12 cellular contexts compared by ENCODE assay signal in genomic region chr12:89999699-90000505, GRCh38.
DNase-seq lines count a peak whose midpoint lies in the region; ATAC-seq, FAIRE-seq and TF ChIP-seq lines count a peak whose summit lies in the region.
"Had no signal": no experiment of that assay in that cellular context is flagged by ENCODE, and none has a peak within 500 bp of the region (broad histone marks: within the 10 kb centered on the region; RNA-seq: fewer than 3 reads in every experiment).

No MANE protein-coding gene starts in this region.

- H2AFZ ChIP-seq in endothelial cell of umbilical vein (ENCODE audit: low read depth, low read length) = no peak overlapping the region

- POLR2A ChIA-PET in endothelial cell of umbilical vein (lab: Charles Lee) = no interaction called here

- FAIRE-seq in GM19239 (lab: Jason Lieb, UNC) (peak; percentile 4), endothelial cell of umbilical vein (lab: Jason Lieb, UNC) (peak; percentile 48), RCC 7860 (lab: Jason Lieb, UNC) (no peak)

- no peaks in the 10 kb centered on the region for H3K36me3 ChIP-seq in endothelial cell of umbilical vein (ENCODE audit: control insufficient read depth in 2 of 2, extremely low read depth in 1 of 2, insufficient read depth in 2 of 2, low read length in 2 of 2)

- no peaks in the 10 kb centered on the region for H3K79me2 ChIP-seq in endothelial cell of umbilical vein (ENCODE audit: control insufficient read depth, insufficient read depth, low read length)

- H3K27me3 Mint-ChIP-seq in stimulated activated naive B cell treated with anti-CD40 and anti-IgM and Interleukin-4, amounts not matched to agents 10 μg/mL and 1 μg/mL and 100 μg/mL, for 72 hours = no peaks in the 10 kb centered on the region
- H3K27me3 Mint-ChIP-seq: naive thymus-derived CD8-positive, alpha-beta T cell had no signal

- no peak for DNase-seq in GM19239 (ENCODE audit: insufficient read length, low spot score)
- peak; percentile 82 for DNase-seq in HS-5 (ENCODE audit: low read depth)
- DNase-seq in endothelial cell of umbilical vein (ENCODE audit: low read depth, low spot score) = peak; percentile 54
- DNase-seq in stimulated activated naive B cell treated with anti-CD40 and anti-IgM and Interleukin-4, amounts not matched to agents 10 μg/mL and 1 μg/mL and 100 μg/mL, for 72 hours = no peak
- no peak for DNase-seq in HuH-7.5 (ENCODE audit: low spot score)
- no peak for DNase-seq in RCC 7860 (ENCODE audit: low spot score)
- DNase-seq: activated gamma-delta T cell treated with Interleukin-2 at 50 U/mL for 16 hours; DMS153; foreskin keratinocyte; naive thymus-derived CD8-positive, alpha-beta T cell; NK-92 treated with Interleukin-12 subunit alpha and Interleukin-12 subunit beta, amount 100 ng/mL, for 24 hours had no signal

- peaks cover 6 to 16% of the 10 kb centered on the region in 2 donors for H3K36me3 Mint-ChIP-seq in stimulated activated naive B cell treated with anti-CD40 and anti-IgM and Interleukin-4, amounts not matched to agents 10 μg/mL and 1 μg/mL and 100 μg/mL, for 72 hours
- H3K36me3 Mint-ChIP-seq: naive thymus-derived CD8-positive, alpha-beta T cell had no signal

- no peaks in the 10 kb centered on the region for H3K9me3 ChIP-seq in endothelial cell of umbilical vein (replicated peaks; ENCODE audit: control insufficient read depth, insufficient read depth, low read length)

- dilution Hi-C loops in endothelial cell of umbilical vein (cut with MboI; ENCODE audit: extremely low pct_ligation_motif_present, low sequenced_read_pairs) = no loop called here

- no peak for ATAC-seq in stimulated activated naive B cell treated with anti-CD40 and anti-IgM and Interleukin-4, amounts not matched to agents 10 μg/mL and 1 μg/mL and 100 μg/mL, for 72 hours (replicated peaks)
- ATAC-seq in HG03565 (IDR thresholded peaks at IDR 0.05; ENCODE audit: unreplicated experiment) = no peak
- ATAC-seq: foreskin keratinocyte; naive thymus-derived CD8-positive, alpha-beta T cell had no signal

- no peak overlapping the region for H3K9ac ChIP-seq in endothelial cell of umbilical vein (replicated peaks; ENCODE audit: extremely low read depth, insufficient read depth, low read length)

- TF ChIP-seq CTCF in endothelial cell of umbilical vein (IDR thresholded peaks at IDR 0.05; ENCODE audit: extremely low read depth in 1 of 2, insufficient read depth in 1 of 2, low read depth in 1 of 2, low read length in 2 of 2) = no peak

- CTCF ChIA-PET in endothelial cell of umbilical vein (lab: Charles Lee) = interaction anchor here (1.7 kb wide), 1 partner anchor 941 kb away, joined by 4 read pairs; no protein-coding TSS in a partner anchor

- TF ChIP-seq POLR2A in endothelial cell of umbilical vein (IDR thresholded peaks at IDR 0.05; ENCODE audit: low read depth, low read length) = no peak

- H4K20me1 ChIP-seq in endothelial cell of umbilical vein (replicated peaks; ENCODE audit: control insufficient read depth, extremely low read depth, insufficient read depth, low read length) = no peaks in the 10 kb centered on the region

- H3K27ac ChIP-seq in endothelial cell of umbilical vein (ENCODE audit: insufficient read depth, low read depth, low read length) = peak overlapping the region; percentile 2
- H3K27ac ChIP-seq: foreskin keratinocyte had no signal

- H3K27ac Mint-ChIP-seq in stimulated activated naive B cell treated with anti-CD40 and anti-IgM and Interleukin-4, amounts not matched to agents 10 μg/mL and 1 μg/mL and 100 μg/mL, for 72 hours = peak overlapping the region; percentile 5
- H3K27ac Mint-ChIP-seq: naive thymus-derived CD8-positive, alpha-beta T cell had no signal

- no peaks in the 10 kb centered on the region for H3K9me1 ChIP-seq in endothelial cell of umbilical vein (replicated peaks; ENCODE audit: control insufficient read depth, extremely low read depth, insufficient read depth, low read length)

- H3K4me2 ChIP-seq in endothelial cell of umbilical vein (ENCODE audit: insufficient read depth, low read length) = no peak overlapping the region

- no peak overlapping the region for H3K4me3 Mint-ChIP-seq in stimulated activated naive B cell treated with anti-CD40 and anti-IgM and Interleukin-4, amounts not matched to agents 10 μg/mL and 1 μg/mL and 100 μg/mL, for 72 hours
- H3K4me3 Mint-ChIP-seq: naive thymus-derived CD8-positive, alpha-beta T cell had no signal

- intact Hi-C loops in endothelial cell of umbilical vein (cut with micrococcal nuclease) = no loop called here

- no TSS peak for BruUV-seq in endothelial cell of umbilical vein (replicated peaks; lab: Mats Ljungman, UMichigan)

- H3K9me3 Mint-ChIP-seq in stimulated activated naive B cell treated with anti-CD40 and anti-IgM and Interleukin-4, amounts not matched to agents 10 μg/mL and 1 μg/mL and 100 μg/mL, for 72 hours = no peaks in the 10 kb centered on the region
- H3K9me3 Mint-ChIP-seq: naive thymus-derived CD8-positive, alpha-beta T cell had no signal

- no peak overlapping the region for H3K4me3 ChIP-seq in endothelial cell of umbilical vein (replicated peaks in 1 of 3; ENCODE audit: insufficient read depth in 1 of 3, low read depth in 1 of 3, low read length in 3 of 3)

- peaks cover 19 to 57% of the 10 kb centered on the region in 2 donors for H3K4me1 Mint-ChIP-seq in stimulated activated naive B cell treated with anti-CD40 and anti-IgM and Interleukin-4, amounts not matched to agents 10 μg/mL and 1 μg/mL and 100 μg/mL, for 72 hours
- H3K4me1 Mint-ChIP-seq: naive thymus-derived CD8-positive, alpha-beta T cell had no signal

- no peaks in the 10 kb centered on the region for H3K27me3 ChIP-seq in endothelial cell of umbilical vein (ENCODE audit: control insufficient read depth in 2 of 2, insufficient read depth in 2 of 2, low read length in 2 of 2)
- H3K27me3 ChIP-seq: foreskin keratinocyte had no signal

- peaks cover 11% of the 10 kb centered on the region for H3K4me1 ChIP-seq in endothelial cell of umbilical vein (ENCODE audit: control insufficient read depth, extremely low read depth, insufficient read depth, low read length)
- H3K4me1 ChIP-seq: foreskin keratinocyte had no signal

TF ChIP-seq in endothelial cell of umbilical vein, 7 proteins besides CTCF, POLR2A, EP300 and RAD21:
- TF ChIP-seq GATA2 (IDR thresholded peaks at IDR 0.05; ENCODE audit: insufficient read depth, insufficient read length, low read depth, low read length) (peak; percentile 86), POLR2AphosphoS5 (IDR thresholded peaks at IDR 0.05; ENCODE audit: insufficient read depth, low read depth, low read length) (peak; percentile 53), MYC (IDR thresholded peaks at IDR 0.05; ENCODE audit: low read depth, low read length) (no peak), JUN (IDR thresholded peaks at IDR 0.05; ENCODE audit: borderline replicate concordance, insufficient read depth, insufficient read length, low read depth) (peak; percentile 21)

Comparison
In these comparisons a context has a peak if more than half of its experiments do, and no peak if none do; other contexts are left out.
1. DNase-seq: peak in HS-5 (single experiment) and endothelial cell of umbilical vein (single experiment); none in GM19239 (single experiment), stimulated activated naive B cell treated with anti-CD40 and anti-IgM and Interleukin-4, amounts not matched to agents 10 μg/mL and 1 μg/mL and 100 μg/mL, for 72 hours (single experiment), HuH-7.5 (single experiment) and RCC 7860 (single experiment).